In the genomic region with DNA sequence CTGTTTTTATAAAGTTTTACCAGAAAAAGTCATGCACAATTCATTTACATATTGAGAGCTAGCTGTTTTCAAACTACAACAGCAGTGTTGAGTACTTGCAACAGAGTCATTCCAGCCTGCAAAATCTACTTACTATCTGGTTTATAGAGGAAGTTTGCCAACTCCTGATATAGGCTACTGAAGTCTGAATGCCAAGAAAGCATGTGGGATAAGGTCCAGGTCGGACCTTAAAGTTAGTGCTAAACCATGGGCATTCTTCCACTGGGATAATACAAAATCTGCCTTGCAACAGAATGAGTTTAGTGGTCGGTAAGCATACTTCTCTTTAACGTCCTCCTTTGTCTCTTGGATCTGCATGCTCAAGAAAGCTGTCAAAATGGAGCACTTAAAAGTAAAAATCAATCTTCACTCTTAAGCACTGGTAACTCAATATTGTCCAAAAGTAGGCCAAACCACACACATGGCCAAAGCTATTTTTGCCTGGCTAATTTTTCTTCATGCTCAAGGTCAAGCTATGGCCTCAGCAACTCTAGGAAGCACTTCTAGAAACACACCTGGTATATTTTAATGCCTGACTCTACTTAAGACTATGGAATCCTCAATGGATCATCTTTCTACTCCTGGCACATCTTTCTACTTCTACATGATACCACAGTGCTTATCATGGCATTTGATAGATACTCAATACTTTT, we compare ENCODE assay signal across 20 cellular contexts.
A peak's percentile ranks its signal among the peaks of the same experiment; 100 is the strongest.
DNase-seq lines count a peak whose midpoint lies in the region; ATAC-seq, FAIRE-seq and TF ChIP-seq lines count a peak whose summit lies in the region.
"Had no signal": no experiment of that assay in that cellular context is flagged by ENCODE, and none has a peak within 500 bp of the region (broad histone marks: within the 10 kb centered on the region; RNA-seq: fewer than 3 reads in every experiment).

No MANE protein-coding gene starts in this region.

- peak overlapping the region in 8 of 11 experiments; percentile 31 to 83 (median 74); a peak in 12 of 22 replicates for H3K27ac ChIP-seq in BLaER1 treated with 17β-estradiol and CSF1 and Interleukin-3, amounts not matched to agents 10 nM and 100 nM
- H3K27ac ChIP-seq in KMS-11 (peak overlapping the region; percentile 86), endothelial cell of umbilical vein (ENCODE audit: insufficient read depth, low read depth, low read length) (peak overlapping the region; percentile 85), caudate nucleus (ENCODE audit: low read depth, low read length) (no peak overlapping the region)

- H3K36me3 Mint-ChIP-seq in glutamatergic neuron (ENCODE audit: unreplicated experiment) = no peaks in the 10 kb centered on the region

- peak overlapping the region in 10 of 11 experiments; percentile 14 to 86 (median 72); a peak in 17 of 22 replicates for H3K4me2 ChIP-seq in BLaER1 treated with 17β-estradiol and CSF1 and Interleukin-3, amounts not matched to agents 10 nM and 100 nM
- H3K4me2 ChIP-seq in KMS-11 (peak overlapping the region; percentile 78), endothelial cell of umbilical vein (ENCODE audit: insufficient read depth, low read length) (peak overlapping the region; percentile 15)

- H3K9me3 Mint-ChIP-seq in glutamatergic neuron (ENCODE audit: unreplicated experiment) = peaks cover 4% of the 10 kb centered on the region

- POLR2A ChIA-PET in endothelial cell of umbilical vein (lab: Charles Lee) = no interaction called here

- dilution Hi-C loops in endothelial cell of umbilical vein (cut with MboI; ENCODE audit: extremely low pct_ligation_motif_present, low sequenced_read_pairs) = no loop called here

- no peaks in the 10 kb centered on the region for H3K9me1 ChIP-seq in endothelial cell of umbilical vein (replicated peaks; ENCODE audit: control insufficient read depth, extremely low read depth, insufficient read depth, low read length)

- H3K27me3 ChIP-seq in BLaER1 treated with 17β-estradiol and CSF1 and Interleukin-3, amounts not matched to agents 10 nM and 100 nM = no peaks in the 10 kb centered on the region
- H3K27me3 ChIP-seq in KMS-11 (ENCODE audit: insufficient read depth, low read depth) (no peaks in the 10 kb centered on the region), endothelial cell of umbilical vein (ENCODE audit: control insufficient read depth in 2 of 2, insufficient read depth in 2 of 2, low read length in 2 of 2) (no peaks in the 10 kb centered on the region)

- ATAC-seq in GM18498 (IDR thresholded peaks at IDR 0.05; ENCODE audit: unreplicated experiment) = no peak
- no peak for ATAC-seq in GM18511 (IDR thresholded peaks at IDR 0.05; ENCODE audit: unreplicated experiment)

- peaks cover 20 to 46% (median 41%) of the 10 kb centered on the region in 10 experiments for H3K4me1 ChIP-seq in BLaER1 treated with 17β-estradiol and CSF1 and Interleukin-3, amounts not matched to agents 10 nM and 100 nM
- H3K4me1 ChIP-seq in KMS-11 (ENCODE audit: low read depth, poor library complexity, severe bottlenecking) = peaks cover 59% of the 10 kb centered on the region
- peaks cover 41% of the 10 kb centered on the region for H3K4me1 ChIP-seq in endothelial cell of umbilical vein (ENCODE audit: control insufficient read depth, extremely low read depth, insufficient read depth, low read length)
- H3K4me1 ChIP-seq: HAP-1 had no signal

- intact Hi-C loops in endothelial cell of umbilical vein (cut with micrococcal nuclease) = loop anchor here (5.0 kb wide), 2 partner anchors 407 to 427 kb away; partner anchors contain the start of gene DUSP6

- DNase-seq in endothelial cell of umbilical vein (ENCODE audit: low read depth, low spot score) (peak; percentile 44), myocyte (ENCODE audit: low read depth) (peak; percentile 52), caudate nucleus (lab: John Stamatoyannopoulos, UW) (no peak), glutamatergic neuron (no peak)
- DNase-seq: C1 segment of cervical spinal cord, DMS153, NCI-H1048, NCI-H1436 treated with DMSO at 0.1 percent for 48 hours, NCI-H2081, NCI-H510A treated with DMSO at 0.1 percent for 48 hours, NCI-H82, SHP77, SK-N-SH had no signal

- H3K9ac ChIP-seq in BLaER1 treated with 17β-estradiol and CSF1 and Interleukin-3, amounts not matched to agents 10 nM and 100 nM = no peak overlapping the region
- H3K9ac ChIP-seq in KMS-11 (peak overlapping the region; percentile 44; the same call in 1 of the 2 replicates), endothelial cell of umbilical vein (replicated peaks; ENCODE audit: extremely low read depth, insufficient read depth, low read length) (no peak overlapping the region)
- H3K9ac ChIP-seq: SK-N-SH had no signal

- H3K4me3 ChIP-seq in BLaER1 treated with 17β-estradiol and CSF1 and Interleukin-3, amounts not matched to agents 10 nM and 100 nM = no peak overlapping the region
- H3K4me3 ChIP-seq in KMS-11 (IDR thresholded peaks at IDR 0.05; ENCODE audit: insufficient read depth, low read depth, low read length) = no peak overlapping the region
- no peak overlapping the region for H3K4me3 ChIP-seq in endothelial cell of umbilical vein (replicated peaks in 1 of 3; ENCODE audit: insufficient read depth in 1 of 3, low read depth in 1 of 3, low read length in 3 of 3)
- H3K4me3 ChIP-seq: HAP-1 had no signal

- no peaks in the 10 kb centered on the region for H3K36me3 ChIP-seq in BLaER1 treated with 17β-estradiol and CSF1 and Interleukin-3, amounts not matched to agents 10 nM and 100 nM
- H3K36me3 ChIP-seq in KMS-11 (ENCODE audit: insufficient read depth) (no peaks in the 10 kb centered on the region), endothelial cell of umbilical vein (ENCODE audit: control insufficient read depth in 2 of 2, extremely low read depth in 1 of 2, insufficient read depth in 2 of 2, low read length in 2 of 2) (no peaks in the 10 kb centered on the region)
- H3K36me3 ChIP-seq: HAP-1 had no signal

- H4K20me1 ChIP-seq in BLaER1 treated with 17β-estradiol and CSF1 and Interleukin-3, amounts not matched to agents 10 nM and 100 nM = no peaks in the 10 kb centered on the region
- H4K20me1 ChIP-seq in KMS-11 (ENCODE audit: insufficient read depth) = no peaks in the 10 kb centered on the region
- H4K20me1 ChIP-seq in endothelial cell of umbilical vein (replicated peaks; ENCODE audit: control insufficient read depth, extremely low read depth, insufficient read depth, low read length) = no peaks in the 10 kb centered on the region

- H3K27me3 Mint-ChIP-seq in glutamatergic neuron (ENCODE audit: unreplicated experiment) = no peaks in the 10 kb centered on the region

- FAIRE-seq in endothelial cell of umbilical vein (lab: Jason Lieb, UNC) = no peak
- FAIRE-seq: A204.1, RCC 7860 had no signal

- peak overlapping the region; percentile 46 for H2AFZ ChIP-seq in KMS-11 (ENCODE audit: low read depth)
- H2AFZ ChIP-seq in endothelial cell of umbilical vein (ENCODE audit: low read depth, low read length) = no peak overlapping the region

- H3K4me1 Mint-ChIP-seq in glutamatergic neuron (ENCODE audit: low read depth, unreplicated experiment) = peaks cover 20% of the 10 kb centered on the region

- TF ChIP-seq CTCF in KMS-11 (conservative IDR thresholded peaks at IDR 0.05; ENCODE audit: low read depth, low read length) (no peak), endothelial cell of umbilical vein (IDR thresholded peaks at IDR 0.05; ENCODE audit: extremely low read depth in 1 of 2, insufficient read depth in 1 of 2, low read depth in 1 of 2, low read length in 2 of 2) (no peak), glutamatergic neuron (IDR thresholded peaks at IDR 0.05; ENCODE audit: partially characterized antibody, unreplicated experiment) (no peak)

- H3K79me2 ChIP-seq in KMS-11 (ENCODE audit: insufficient read depth, low read depth) (no peaks in the 10 kb centered on the region), endothelial cell of umbilical vein (ENCODE audit: control insufficient read depth, insufficient read depth, low read length) (no peaks in the 10 kb centered on the region)

- TF ChIP-seq POLR2A in endothelial cell of umbilical vein (IDR thresholded peaks at IDR 0.05; ENCODE audit: low read depth, low read length) = no peak

- H3K27ac Mint-ChIP-seq in glutamatergic neuron (ENCODE audit: unreplicated experiment) = no peak overlapping the region

- BruUV-seq in endothelial cell of umbilical vein (replicated peaks; lab: Mats Ljungman, UMichigan) = no TSS peak

- CTCF ChIA-PET in endothelial cell of umbilical vein (lab: Charles Lee) = interaction anchor here (1.2 to 1.9 kb wide), 4 partner anchors 10 to 365 kb away, joined by 3 to 7 read pairs (median 4); partner anchors contain the start of gene KITLG

- H3K9me3 ChIP-seq in BLaER1 treated with 17β-estradiol and CSF1 and Interleukin-3, amounts not matched to agents 10 nM and 100 nM (replicated peaks in 1 of 11) = peaks cover 0 to 8% (median 0%) of the 10 kb centered on the region in 11 experiments; a peak in 1 of 22 replicates
- no peaks in the 10 kb centered on the region for H3K9me3 ChIP-seq in endothelial cell of umbilical vein (replicated peaks; ENCODE audit: control insufficient read depth, insufficient read depth, low read length)
- H3K9me3 ChIP-seq: HAP-1, SK-N-SH had no signal

- H3K4me3 Mint-ChIP-seq in glutamatergic neuron (ENCODE audit: unreplicated experiment) = no peak overlapping the region

TF ChIP-seq in endothelial cell of umbilical vein, 7 proteins besides CTCF, POLR2A, EP300 and RAD21:
- no peak for TF ChIP-seq JUN (IDR thresholded peaks at IDR 0.05; ENCODE audit: borderline replicate concordance, insufficient read depth, insufficient read length, low read depth)

Comparison
In these comparisons a context has a peak if more than half of its experiments do, and no peak if none do; other contexts are left out.
1. H3K4me2 ChIP-seq: peak in every context shown above with its lines; median percentile 78 in KMS-11; 72 in BLaER1 treated with 17β-estradiol and CSF1 and Interleukin-3, amounts not matched to agents 10 nM and 100 nM; 15 in endothelial cell of umbilical vein.
2. DNase-seq: peak in endothelial cell of umbilical vein (single experiment) and myocyte (single experiment); none in caudate nucleus (0 of 61) and glutamatergic neuron (single experiment).